In the genomic region with DNA sequence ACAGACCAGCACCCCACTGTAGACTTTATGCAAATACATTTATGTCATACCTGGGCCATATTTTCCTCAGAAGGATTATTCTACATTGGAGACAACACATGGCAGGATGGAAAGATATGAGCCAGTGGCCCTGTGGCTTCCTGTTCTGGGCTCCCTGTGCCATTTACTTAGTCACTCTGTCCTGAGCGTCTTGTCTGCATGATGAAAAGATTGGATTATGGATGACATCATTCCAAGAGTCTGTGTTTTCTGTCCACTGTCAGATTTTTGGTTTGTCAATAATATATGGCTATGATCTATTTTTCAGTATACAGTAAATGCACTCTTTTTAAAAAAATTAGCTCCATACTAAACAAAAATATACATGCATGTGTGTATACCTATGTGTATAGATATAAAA, we compare ENCODE assay signal across 28 cellular contexts. TPM values are rescaled to one million over a fixed set of nuclear protein-coding genes. Genes with fewer than 3 reads are reported as not detected.
"Had no signal": no experiment of that assay in that cellular context is flagged by ENCODE, and none has a peak within 500 bp of the region (broad histone marks: within the 10 kb centered on the region; RNA-seq: fewer than 3 reads in every experiment).

No MANE protein-coding gene starts in this region.

- H3K27me3 ChIP-seq: pancreas, sigmoid colon, tibial nerve, uterus had no signal

- H3K9me3 ChIP-seq: left ventricle myocardium inferior, pancreas, prostate gland, sigmoid colon, tibial nerve, uterus had no signal

- H3K4me1 ChIP-seq: left ventricle myocardium inferior, pancreas, prostate gland, sigmoid colon, tibial nerve, uterus had no signal

- H3K4me3 ChIP-seq: left ventricle myocardium inferior, lung, pancreas, prostate gland, sigmoid colon, tibial nerve, uterus had no signal

- H3K36me3 ChIP-seq: left ventricle myocardium inferior, pancreas, prostate gland, sigmoid colon, tibial nerve, uterus had no signal

- ATAC-seq: naive thymus-derived CD8-positive, alpha-beta T cell; pancreas; stimulated activated memory B cell treated with anti-CD40 and anti-IgM and Interleukin-4, amounts not matched to agents 10 μg/mL and 1 μg/mL and 100 μg/mL, for 72 hours; stimulated activated naive CD8-positive, alpha-beta T cell treated with anti-CD3 and anti-CD28 coated beads, Interleukin-15, amount 100 ng/mL, for 72 hours had no signal

- FAIRE-seq: islet of Langerhans, kidney, pancreas, small intestine had no signal

- DNase-seq: hypothalamus; immature natural killer cell; kidney; left ventricle myocardium inferior; mesendoderm; midbrain; naive thymus-derived CD8-positive, alpha-beta T cell; nucleus accumbens; pancreas; posterior cingulate gyrus; retina; right cardiac atrium; sigmoid colon; small intestine; stimulated activated CD4-positive, alpha-beta T cell treated with anti-CD3 and anti-CD28 coated beads, Interleukin-1b, Interleukin-23, amount 100 ng/mL, for 48 hours; stimulated activated CD4-positive, alpha-beta T cell treated with anti-CD3 and anti-CD28 coated beads, Interleukin-2, amount 100 ng/mL, for 48 hours; stimulated activated CD4-positive, alpha-beta T cell treated with anti-CD3 and anti-CD28 coated beads, Interleukin-4, amount 100 ng/mL, for 4 hours; stimulated activated CD8-positive, alpha-beta memory T cell treated with anti-CD3 and anti-CD28 coated beads, Interleukin-4, amount 100 ng/mL, for 48 hours; stimulated activated naive CD4-positive, alpha-beta T cell treated with Interleukin-2 at 50 U/mL for 16 hours; stimulated activated naive CD8-positive, alpha-beta T cell treated with anti-CD3 and anti-CD28 coated beads, Interleukin-15, amount 100 ng/mL, for 72 hours; substantia nigra; uterus had no signal

- H3K27ac ChIP-seq: left ventricle myocardium inferior, pancreas, prostate gland, sigmoid colon, tibial nerve, uterus had no signal

RNA-seq across cellular contexts. Expression of a gene that starts 30.8 kb away (rescaled TPM):
- total RNA-seq: naive thymus-derived CD8-positive, alpha-beta T cell; osteoblast; tibial nerve had no signal
- polyA plus RNA-seq: immature natural killer cell; naive thymus-derived CD8-positive, alpha-beta T cell had no signal
